10 cellular contexts compared by ENCODE assay signal in the genomic region with DNA sequence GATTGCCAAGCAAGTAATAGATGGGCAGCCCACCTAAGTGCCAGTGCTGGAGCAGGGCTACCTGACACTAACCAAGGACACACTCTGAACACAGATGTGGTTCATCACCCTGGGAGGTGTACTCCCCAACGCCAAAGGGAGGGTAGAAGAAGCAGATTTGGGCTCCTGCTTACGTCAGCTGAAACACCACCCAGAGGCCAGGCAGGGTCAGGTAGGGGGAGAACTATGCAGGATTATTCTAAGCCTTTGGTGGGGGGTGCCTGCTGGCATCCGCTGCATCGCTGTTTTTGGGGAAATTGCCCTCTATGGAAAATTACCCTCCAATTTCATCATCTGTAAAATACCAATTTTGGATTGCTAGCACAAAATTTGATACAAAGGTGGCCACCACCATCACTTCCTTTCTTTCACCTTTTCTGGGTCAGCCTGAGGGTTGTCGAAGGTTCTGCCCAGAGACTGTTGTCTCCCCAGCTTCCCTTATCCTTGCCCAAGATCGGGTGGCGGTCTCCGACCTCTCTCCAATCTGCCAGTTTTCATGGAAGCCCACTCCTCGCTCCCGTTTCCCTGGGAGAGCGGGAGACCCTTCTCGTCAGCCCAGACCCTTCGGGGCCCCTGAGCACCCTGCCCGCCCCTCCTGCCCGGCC. TPM values are rescaled to one million over a fixed set of nuclear protein-coding genes. Genes with fewer than 3 reads are reported as not detected.
DNase-seq lines count a peak whose midpoint lies in the region; ATAC-seq and TF ChIP-seq lines count a peak whose summit lies in the region.
"Had no signal": no experiment of that assay in that cellular context is flagged by ENCODE, and none has a peak within 500 bp of the region (broad histone marks: within the 10 kb centered on the region; RNA-seq: fewer than 3 reads in every experiment).

No MANE protein-coding gene starts in this region.

- H3K4me1 ChIP-seq in CD8-positive, alpha-beta T cell (ENCODE audit: insufficient read depth, low read length), result peaks cover 74% of the 10 kb centered on the region

- H3K36me3 ChIP-seq in CD8-positive, alpha-beta T cell (ENCODE audit: insufficient read depth, low read length), result peaks cover 5% of the 10 kb centered on the region

- TF ChIP-seq CTCF in CD8-positive, alpha-beta T cell (IDR thresholded peaks at IDR 0.05), result no peak
- no peak for TF ChIP-seq CTCF in omental fat pad (IDR thresholded peaks at IDR 0.05)

- H3K27me3 Mint-ChIP-seq in CD8-positive, alpha-beta T cell (ENCODE audit: low read depth), result no peaks in the 10 kb centered on the region
- H3K27me3 Mint-ChIP-seq in naive B cell, result no peaks in the 10 kb centered on the region

- CTCF ChIA-PET in CD8-positive, alpha-beta T cell (lab: Charles Lee), result interaction anchor here (0.6 to 7.8 kb wide), 7 partner anchors 10 to 102 kb away, joined by 3 to 61 read pairs (median 4); no protein-coding TSS in a partner anchor

- peak; percentile 71 for ATAC-seq in CD8-positive, alpha-beta T cell
- ATAC-seq in HG03045 (IDR thresholded peaks at IDR 0.05; ENCODE audit: unreplicated experiment), result peak; percentile 2
- peak; percentile 51 to 55 for ATAC-seq in naive B cell (ENCODE audit: low read depth in 2 of 2)
- no peak for ATAC-seq in omental fat pad (ENCODE audit: low FRiP score)
- ATAC-seq in HG03139 (IDR thresholded peaks at IDR 0.05; ENCODE audit: unreplicated experiment), result no peak
- no peak for ATAC-seq in HG02610 (IDR thresholded peaks at IDR 0.05; ENCODE audit: unreplicated experiment)

- H3K4me1 Mint-ChIP-seq in CD8-positive, alpha-beta T cell (ENCODE audit: low read depth), result peaks cover 83% of the 10 kb centered on the region
- peaks cover 81 to 92% (median 82%) of the 10 kb centered on the region in 3 donors for H3K4me1 Mint-ChIP-seq in naive B cell

- peaks cover 34% of the 10 kb centered on the region for H3K36me3 Mint-ChIP-seq in CD8-positive, alpha-beta T cell
- peaks cover 6 to 12% of the 10 kb centered on the region in 2 donors for H3K36me3 Mint-ChIP-seq in naive B cell

- POLR2A ChIA-PET in CD8-positive, alpha-beta T cell (lab: Charles Lee), result interaction anchor here (0.5 to 4.9 kb wide), 11 partner anchors 9 to 1853 kb away, joined by 3 to 38 read pairs (median 3); partner anchors contain the start of gene DAZAP2

- H3K27me3 ChIP-seq in CD8-positive, alpha-beta T cell (ENCODE audit: insufficient read depth, low read length), result no peaks in the 10 kb centered on the region

- peak overlapping the region; percentile 90 for H3K27ac ChIP-seq in CD8-positive, alpha-beta T cell (ENCODE audit: low read depth, low read length)

- H3K9me3 ChIP-seq in CD8-positive, alpha-beta T cell (ENCODE audit: low read length), result no peaks in the 10 kb centered on the region

- peak overlapping the region; percentile 95 for H3K27ac Mint-ChIP-seq in CD8-positive, alpha-beta T cell
- H3K27ac Mint-ChIP-seq in naive B cell, result peak overlapping the region; percentile 83 to 99 (median 98)

- H3K4me3 Mint-ChIP-seq in CD8-positive, alpha-beta T cell, result peak overlapping the region; percentile 93
- H3K4me3 Mint-ChIP-seq in naive B cell, result peak overlapping the region; percentile 70 to 98 (median 94)

- intact Hi-C loops in CD8-positive, alpha-beta T cell (cut with DNase I, micrococcal nuclease), result loop anchor here (2.0 to 5.0 kb wide), 6 partner anchors 17 to 151 kb away; partner anchors contain the start of genes TFCP2 (in 2 of the 2) and POU6F1 (in 1 of the 2)

- DNase-seq in CD8-positive, alpha-beta T cell, result peak; percentile 33 to 80 (median 65)
- DNase-seq in activated T-cell treated with anti-CD3 and anti-CD28 coated beads for 1 hour (ENCODE audit: low read depth) (peak; percentile 35), naive B cell (peak; percentile 64), omental fat pad (ENCODE audit: low spot score) (no peak), DMS53 (lab: John Stamatoyannopoulos, UW) (no peak)

- H3K9me3 Mint-ChIP-seq in CD8-positive, alpha-beta T cell, result no peaks in the 10 kb centered on the region
- peaks cover 0 to 2% (median 0%) of the 10 kb centered on the region in 7 donors for H3K9me3 Mint-ChIP-seq in naive B cell

- H3K4me3 ChIP-seq in CD8-positive, alpha-beta T cell (ENCODE audit: low read depth, low read length), result peak overlapping the region; percentile 77

RNA-seq across cellular contexts. Expression of gene BIN2, which starts 0.5 kb away (rescaled TPM):
- 100 to 1,000 TPM; 115 to 125 TPM for total RNA-seq in CD8-positive, alpha-beta T cell
- 100 to 1,000 TPM in 2 of 6 donors, 10 to 100 TPM in 4; 74.2 to 140 (median 86.5) TPM for polyA plus RNA-seq in naive B cell (ENCODE audit: low read depth in 6 of 6)
- total RNA-seq in omental fat pad, result 10 to 100 TPM in 3 of 4 donors, 1 to 10 TPM in 1; 4.8 to 26.5 (median 13.0) TPM
- total RNA-seq: Daoy, lung microvascular endothelial cell had no signal

RNA-seq across cellular contexts. Expression of gene CELA1, which starts 23.0 kb away (rescaled TPM):
- total RNA-seq in CD8-positive, alpha-beta T cell, result under 1 TPM in 1 of 2 experiments, not detected in 1; 0.79 TPM
- polyA plus RNA-seq in naive B cell (ENCODE audit: low read depth in 6 of 6), result not detected
- total RNA-seq in omental fat pad, result not detected
- total RNA-seq: Daoy, lung microvascular endothelial cell had no signal

RNA-seq across cellular contexts. Expression of gene SMAGP, which starts 53.2 kb away (rescaled TPM):
- total RNA-seq in CD8-positive, alpha-beta T cell, result 1 to 10 TPM; 1.9 to 2.3 TPM
- polyA plus RNA-seq in naive B cell (ENCODE audit: low read depth in 6 of 6), result 10 to 100 TPM; 26.8 to 55.3 (median 41.1) TPM
- total RNA-seq in omental fat pad, result 10 to 100 TPM in 2 of 4 donors, 1 to 10 TPM in 2; 3.8 to 12.0 (median 7.0) TPM

Comparison
In these comparisons a context has a peak if more than half of its experiments do, and no peak if none do; other contexts are left out.
1. ATAC-seq: peak in CD8-positive, alpha-beta T cell (single experiment), HG03045 (single experiment) and naive B cell (2 of 2); none in omental fat pad (single experiment), HG03139 (single experiment) and HG02610 (single experiment).
2. DNase-seq: peak in CD8-positive, alpha-beta T cell (7 of 7), activated T-cell treated with anti-CD3 and anti-CD28 coated beads for 1 hour (single experiment) and naive B cell (single experiment); none in omental fat pad (single experiment) and DMS53 (single experiment).
3. RNA of gene BIN2, which starts 0.5 kb away (total RNA-seq): 115 to 125 TPM in CD8-positive, alpha-beta T cell; 4.8 to 26.5 TPM in omental fat pad; every median in the first group is over 4 times any median in the second.